In the genomic region with DNA sequence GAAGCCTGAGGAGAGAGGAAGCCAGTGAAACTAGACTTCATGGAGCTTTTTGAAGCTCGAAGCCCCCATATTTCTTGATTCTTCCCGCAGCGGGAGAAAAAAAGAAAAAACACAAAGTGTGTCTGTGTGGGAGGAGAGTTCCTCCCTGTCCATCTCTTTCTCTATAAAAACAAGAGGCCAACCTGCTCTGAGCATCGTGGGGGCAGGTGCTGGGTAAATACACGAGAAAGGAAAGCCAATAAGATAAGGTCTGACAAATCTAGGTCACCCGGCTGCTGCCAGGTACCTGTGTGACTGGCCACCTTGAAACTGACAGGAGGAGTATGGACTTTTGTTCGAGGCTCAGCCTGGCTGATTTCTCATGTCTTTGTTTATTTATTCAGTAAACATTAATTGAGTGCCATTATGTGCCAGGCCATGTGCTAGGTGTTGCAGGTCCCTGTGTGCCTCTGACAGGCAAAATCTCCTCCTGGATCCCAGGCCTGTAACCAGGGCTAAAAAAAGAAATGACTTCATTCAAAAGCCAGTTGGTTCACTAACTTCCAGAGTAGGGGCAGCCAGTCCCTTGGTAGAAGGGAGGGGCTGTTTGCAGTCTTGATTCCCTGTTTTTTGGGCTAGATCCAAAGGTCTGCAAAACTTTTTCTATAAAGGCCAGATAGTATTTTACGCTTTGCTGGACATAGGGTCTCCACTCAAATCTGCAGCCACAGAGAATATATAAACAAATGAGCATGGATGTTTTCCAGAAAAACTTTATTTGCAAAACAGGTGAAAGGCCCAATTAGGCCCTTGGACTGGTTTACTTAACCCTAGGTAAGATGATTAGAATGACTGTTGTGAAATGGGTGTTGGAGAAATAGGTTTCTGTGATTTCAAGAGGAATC, we compare ENCODE assay signal across 8 cellular contexts. TPM values are rescaled to one million over a fixed set of nuclear protein-coding genes. Genes with fewer than 3 reads are reported as not detected.
DNase-seq lines count a peak whose midpoint lies in the region; ATAC-seq lines count a peak whose summit lies in the region.

No MANE protein-coding gene starts in this region.

- H4K5ac ChIP-seq in mesendoderm (ENCODE audit: low read length): no peak overlapping the region

- peak overlapping the region; percentile 13 for H3K9ac ChIP-seq in mesendoderm (ENCODE audit: low read length)

- peaks cover 37% of the 10 kb centered on the region for H3K4me1 ChIP-seq in mesendoderm (ENCODE audit: control insufficient read depth, low read depth, low read length)

- H2BK120ac ChIP-seq in mesendoderm (ENCODE audit: low read depth, low read length): peak overlapping the region; percentile 78

- no peak overlapping the region for H3K4me3 ChIP-seq in mesendoderm (ENCODE audit: low read length)

- H3K36me3 ChIP-seq in mesendoderm (ENCODE audit: control insufficient read depth, insufficient read depth, low read length): no peaks in the 10 kb centered on the region

- peak overlapping the region; percentile 5 for H3K4me2 ChIP-seq in mesendoderm (ENCODE audit: low read length)

- no CpG with 5 or more reads among the region's 8 CpGs for WGBS in mesendoderm (ENCODE audit: extremely low coverage, insufficient coverage, low lambda C conversion rate)

- H2AK5ac ChIP-seq in mesendoderm (ENCODE audit: low read length): peak overlapping the region; percentile 31

- no peak overlapping the region for H4K8ac ChIP-seq in mesendoderm (ENCODE audit: low read depth, low read length)

- H2BK15ac ChIP-seq in mesendoderm (replicated peaks; ENCODE audit: low read depth): peak overlapping the region; percentile 23

- H3K27me3 ChIP-seq in mesendoderm (ENCODE audit: insufficient read depth, low read length, poor library complexity): no peaks in the 10 kb centered on the region

- H3K23ac ChIP-seq in mesendoderm (ENCODE audit: low read length): no peak overlapping the region

- H3K4ac ChIP-seq in mesendoderm (ENCODE audit: low read depth, low read length): peak overlapping the region; percentile 97

- H3K27ac ChIP-seq in cingulate gyrus (ENCODE audit: low read depth, low read length): peak overlapping the region; percentile 93
- H3K27ac ChIP-seq in mesendoderm (ENCODE audit: low read depth, low read length): peak overlapping the region; percentile 79

- DNase-seq in COR-L47 (lab: John Stamatoyannopoulos, UW): peak; percentile 66
- peak; percentile 75 for DNase-seq in NCI-H2029 treated with DMSO at 0.1 percent for 48 hours (lab: John Stamatoyannopoulos, UW)
- peak; percentile 96 for DNase-seq in mesendoderm
- no peak for DNase-seq in DMS114 treated with DMSO at 0.1 percent for 48 hours (lab: John Stamatoyannopoulos, UW; ENCODE audit: unreplicated experiment)

- no peak for ATAC-seq in HG02970 (IDR thresholded peaks at IDR 0.05; ENCODE audit: low FRiP score, unreplicated experiment)
- no peak for ATAC-seq in GM21515 (IDR thresholded peaks at IDR 0.05; ENCODE audit: unreplicated experiment)
- ATAC-seq in GM21447 (IDR thresholded peaks at IDR 0.05; ENCODE audit: unreplicated experiment): no peak

- H3K79me2 ChIP-seq in mesendoderm (ENCODE audit: control insufficient read depth, insufficient read depth, low read length): no peaks in the 10 kb centered on the region

- peaks cover 5% of the 10 kb centered on the region for H3K79me1 ChIP-seq in mesendoderm (ENCODE audit: low read length)

- peak overlapping the region; percentile 17 for H3K56ac ChIP-seq in mesendoderm (ENCODE audit: low read length)

- H3K18ac ChIP-seq in mesendoderm (ENCODE audit: low read length): peak overlapping the region; percentile 87

- peak overlapping the region; percentile 68 for H2BK5ac ChIP-seq in mesendoderm (ENCODE audit: low read length)

RNA-seq across cellular contexts. Expression of a gene that starts 35.6 kb away (rescaled TPM):
- 3.5 TPM for polyA plus RNA-seq in mesendoderm (2013, experiment 1 of 2)
- polyA plus RNA-seq in mesendoderm (2013, experiment 2 of 2): 2.9 TPM
